Comparison of ENCODE assay signal across 21 cellular contexts in the genomic region with DNA sequence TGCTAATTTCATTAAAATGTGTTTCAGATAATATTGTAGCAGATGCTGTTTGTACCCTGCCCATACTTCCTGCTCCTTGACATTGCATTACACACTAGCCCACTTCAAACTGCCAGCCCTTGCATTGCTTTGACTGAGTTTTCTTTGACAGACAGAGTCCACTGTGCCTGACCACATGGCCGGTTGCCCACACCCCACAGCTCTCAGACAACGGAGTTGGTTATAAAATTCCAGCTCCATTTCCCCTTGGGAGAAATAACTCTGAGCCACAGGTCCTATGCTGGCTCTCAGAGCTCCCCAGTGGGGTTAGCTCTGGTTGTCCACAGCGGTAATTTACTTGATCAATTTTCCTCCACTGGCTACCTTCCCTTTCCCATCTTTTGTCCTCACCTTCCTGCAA.
DNase-seq lines count a peak whose midpoint lies in the region; TF ChIP-seq lines count a peak whose summit lies in the region.
"Had no signal": no experiment of that assay in that cellular context is flagged by ENCODE, and none has a peak within 500 bp of the region (broad histone marks: within the 10 kb centered on the region; RNA-seq: fewer than 3 reads in every experiment).

No MANE protein-coding gene starts in this region.

- no peak for TF ChIP-seq CTCF in osteoblast (IDR thresholded peaks at IDR 0.05; ENCODE audit: extremely low read depth, low read depth, low read length)

- no peaks in the 10 kb centered on the region for H3K36me3 ChIP-seq in osteoblast (ENCODE audit: insufficient read depth, low read length)
- H3K36me3 ChIP-seq: ascending aorta, heart left ventricle, ovary, right atrium auricular region, vagina had no signal

- H3K79me2 ChIP-seq in osteoblast (ENCODE audit: insufficient read depth, low read length) = no peaks in the 10 kb centered on the region

- peak; percentile 42 for DNase-seq in EH (ENCODE audit: low read depth)
- DNase-seq in M059J (ENCODE audit: low read depth) = peak; percentile 77
- peak; percentile 54 for DNase-seq in epidermal melanocyte (ENCODE audit: insufficient read length, low spot score)
- DNase-seq in osteoblast (ENCODE audit: insufficient read length, low spot score, missing footprints) = no peak
- no peak for DNase-seq in cerebellum (ENCODE audit: low spot score)
- DNase-seq in HPDE6-E6E7 (ENCODE audit: extremely low spot score) = no peak
- no peak for DNase-seq in HuH-7 (ENCODE audit: low spot score)
- DNase-seq: activated CD4-positive, alpha-beta memory T cell treated with anti-CD3 and anti-CD28 coated beads, Interleukin-2, amount 10 ng/mL, durations not matched to agents 7 days and 5 days; dorsolateral prefrontal cortex; heart left ventricle; left cardiac atrium; naive B cell; NCI-H146; NCI-H226; ovary; SHP77; stimulated activated naive CD4-positive, alpha-beta T cell treated with Interleukin-2 at 50 U/mL for 16 hours; testis had no signal

- H3K27ac ChIP-seq in osteoblast (ENCODE audit: low read depth, low read length) = no peak overlapping the region
- H3K27ac ChIP-seq: ascending aorta, dorsolateral prefrontal cortex, heart left ventricle, right atrium auricular region, vagina had no signal

- peaks cover 8% of the 10 kb centered on the region for H3K4me1 ChIP-seq in osteoblast (ENCODE audit: insufficient read depth, low read length)
- H3K4me1 ChIP-seq: vagina had no signal

- no peaks in the 10 kb centered on the region for H3K9me3 ChIP-seq in osteoblast (ENCODE audit: low read depth, low read length)
- H3K9me3 ChIP-seq: ascending aorta, heart left ventricle, ovary, right atrium auricular region, testis, vagina had no signal

- no peak overlapping the region for H3K4me3 ChIP-seq in osteoblast (ENCODE audit: insufficient read depth, low read length)
- H3K4me3 ChIP-seq: ascending aorta, dorsolateral prefrontal cortex, heart left ventricle, ovary, right atrium auricular region, testis, vagina had no signal

- no peaks in the 10 kb centered on the region for H3K27me3 ChIP-seq in osteoblast (ENCODE audit: insufficient read depth, low read length)
- H3K27me3 ChIP-seq: ascending aorta, dorsolateral prefrontal cortex, heart left ventricle, ovary, right atrium auricular region, testis, vagina had no signal

- H2AFZ ChIP-seq in osteoblast (ENCODE audit: low read length) = no peak overlapping the region

- H4K20me1 ChIP-seq in osteoblast (ENCODE audit: insufficient read depth, low read length) = no peaks in the 10 kb centered on the region

- H3K4me2 ChIP-seq in osteoblast (ENCODE audit: insufficient read depth, low read length) = peak overlapping the region; percentile 9

Comparison
In these comparisons a context has a peak if more than half of its experiments do, and no peak if none do; other contexts are left out.
1. DNase-seq: peak in EH (single experiment), M059J (single experiment) and epidermal melanocyte (single experiment); none in osteoblast (single experiment), cerebellum (single experiment), HPDE6-E6E7 (single experiment) and HuH-7 (single experiment).